In genomic region chr3:55454611-55455010, GRCh38 we compare ENCODE assay signal across 15 cellular contexts. TPM values are rescaled to one million over a fixed set of nuclear protein-coding genes. Genes with fewer than 3 reads are reported as not detected.
DNase-seq lines count a peak whose midpoint lies in the region; ATAC-seq and TF ChIP-seq lines count a peak whose summit lies in the region.
"Had no signal": no experiment of that assay in that cellular context is flagged by ENCODE, and none has a peak within 500 bp of the region (broad histone marks: within the 10 kb centered on the region; RNA-seq: fewer than 3 reads in every experiment).

No MANE protein-coding gene starts in this region.

- no peak for TF ChIP-seq CTCF in osteocyte (IDR thresholded peaks at IDR 0.05)

- H3K4me1 ChIP-seq in CD4-positive, alpha-beta memory T cell (ENCODE audit: insufficient read depth, low read length) = no peaks in the 10 kb centered on the region

- intact Hi-C loops in CD4-positive, alpha-beta memory T cell (cut with micrococcal nuclease) = no loop called here

- peaks cover 14% of the 10 kb centered on the region for H3K27me3 Mint-ChIP-seq in osteocyte (ENCODE audit: unreplicated experiment)
- H3K27me3 Mint-ChIP-seq in activated T-cell treated with anti-CD3 and anti-CD28 coated beads, Interleukin-2, amount 50 U/mL, for 24 hours = no peaks in the 10 kb centered on the region
- H3K27me3 Mint-ChIP-seq in CD4-positive, alpha-beta memory T cell = no peaks in the 10 kb centered on the region
- no peaks in the 10 kb centered on the region for H3K27me3 Mint-ChIP-seq in stimulated activated memory B cell treated with anti-CD40 and anti-IgM and Interleukin-4, amounts not matched to agents 10 μg/mL and 1 μg/mL and 100 μg/mL, for 72 hours
- H3K27me3 Mint-ChIP-seq: IgD-negative memory B cell had no signal

- no peak overlapping the region for H3K4me3 ChIP-seq in CD4-positive, alpha-beta memory T cell (ENCODE audit: low read length in 2 of 2)

- no peaks in the 10 kb centered on the region for H3K9me3 ChIP-seq in CD4-positive, alpha-beta memory T cell (ENCODE audit: control insufficient read depth in 1 of 2, low read length in 2 of 2)

- H3K4me1 Mint-ChIP-seq in osteocyte (ENCODE audit: unreplicated experiment) = no peaks in the 10 kb centered on the region
- no peaks in the 10 kb centered on the region for H3K4me1 Mint-ChIP-seq in activated T-cell treated with anti-CD3 and anti-CD28 coated beads, Interleukin-2, amount 50 U/mL, for 24 hours (ENCODE audit: low read depth)
- H3K4me1 Mint-ChIP-seq in CD4-positive, alpha-beta memory T cell = no peaks in the 10 kb centered on the region
- H3K4me1 Mint-ChIP-seq in stimulated activated memory B cell treated with anti-CD40 and anti-IgM and Interleukin-4, amounts not matched to agents 10 μg/mL and 1 μg/mL and 100 μg/mL, for 72 hours = no peaks in the 10 kb centered on the region
- H3K4me1 Mint-ChIP-seq: IgD-negative memory B cell had no signal

- no peaks in the 10 kb centered on the region for H3K27me3 ChIP-seq in CD4-positive, alpha-beta memory T cell (ENCODE audit: insufficient read depth, low read length)

- H3K27ac Mint-ChIP-seq in osteocyte (ENCODE audit: unreplicated experiment) = no peak overlapping the region
- no peak overlapping the region for H3K27ac Mint-ChIP-seq in activated T-cell treated with anti-CD3 and anti-CD28 coated beads, Interleukin-2, amount 50 U/mL, for 24 hours
- H3K27ac Mint-ChIP-seq in CD4-positive, alpha-beta memory T cell = no peak overlapping the region
- H3K27ac Mint-ChIP-seq in stimulated activated memory B cell treated with anti-CD40 and anti-IgM and Interleukin-4, amounts not matched to agents 10 μg/mL and 1 μg/mL and 100 μg/mL, for 72 hours = no peak overlapping the region
- H3K27ac Mint-ChIP-seq: CD8-positive, alpha-beta T cell; IgD-negative memory B cell had no signal

- no peaks in the 10 kb centered on the region for H3K9me3 Mint-ChIP-seq in osteocyte (ENCODE audit: unreplicated experiment)
- H3K9me3 Mint-ChIP-seq in activated T-cell treated with anti-CD3 and anti-CD28 coated beads, Interleukin-2, amount 50 U/mL, for 24 hours = peaks cover 5% of the 10 kb centered on the region
- peaks cover 0 to 6% (median 0%) of the 10 kb centered on the region in 8 donors for H3K9me3 Mint-ChIP-seq in CD4-positive, alpha-beta memory T cell
- peaks cover 4% of the 10 kb centered on the region for H3K9me3 Mint-ChIP-seq in stimulated activated memory B cell treated with anti-CD40 and anti-IgM and Interleukin-4, amounts not matched to agents 10 μg/mL and 1 μg/mL and 100 μg/mL, for 72 hours
- H3K9me3 Mint-ChIP-seq: CD8-positive, alpha-beta T cell had no signal

- DNase-seq in EL (peak; percentile 36), LHCN-M2 (ENCODE audit: low read depth) (peak; percentile 86), ecto neural progenitor cell (ENCODE audit: low spot score) (peak; percentile 31), osteocyte (ENCODE audit: extremely low spot score, unreplicated experiment) (peak; percentile 40)
- DNase-seq in activated T-cell treated with anti-CD3 and anti-CD28 coated beads, Interleukin-2, amount 50 U/mL, for 24 hours = no peak
- DNase-seq in CD4-positive, alpha-beta memory T cell = no peak
- DNase-seq: ACHN; CD8-positive, alpha-beta T cell; H7; NCI-H1436; NCI-H2029 treated with DMSO at 0.1 percent for 48 hours; NCI-H524; OCI-M1 had no signal

- CTCF ChIA-PET in CD4-positive, alpha-beta memory T cell (lab: Charles Lee; ENCODE audit: partially characterized antibody) = no interaction called here

- H3K36me3 ChIP-seq in CD4-positive, alpha-beta memory T cell (ENCODE audit: insufficient read depth, low read length) = no peaks in the 10 kb centered on the region

- H3K4me3 Mint-ChIP-seq in osteocyte (ENCODE audit: unreplicated experiment) = no peak overlapping the region
- no peak overlapping the region for H3K4me3 Mint-ChIP-seq in activated T-cell treated with anti-CD3 and anti-CD28 coated beads, Interleukin-2, amount 50 U/mL, for 24 hours
- no peak overlapping the region for H3K4me3 Mint-ChIP-seq in CD4-positive, alpha-beta memory T cell
- H3K4me3 Mint-ChIP-seq in stimulated activated memory B cell treated with anti-CD40 and anti-IgM and Interleukin-4, amounts not matched to agents 10 μg/mL and 1 μg/mL and 100 μg/mL, for 72 hours = no peak overlapping the region
- H3K4me3 Mint-ChIP-seq: CD8-positive, alpha-beta T cell; IgD-negative memory B cell had no signal

- no peak overlapping the region for H3K27ac ChIP-seq in CD4-positive, alpha-beta memory T cell (ENCODE audit: low read depth, low read length)

- POLR2A ChIA-PET in CD4-positive, alpha-beta memory T cell (lab: Charles Lee; ENCODE audit: partially characterized antibody) = no interaction called here

- H3K36me3 Mint-ChIP-seq in osteocyte (ENCODE audit: unreplicated experiment) = no peaks in the 10 kb centered on the region
- no peaks in the 10 kb centered on the region for H3K36me3 Mint-ChIP-seq in activated T-cell treated with anti-CD3 and anti-CD28 coated beads, Interleukin-2, amount 50 U/mL, for 24 hours (ENCODE audit: low read depth)
- no peaks in the 10 kb centered on the region for H3K36me3 Mint-ChIP-seq in CD4-positive, alpha-beta memory T cell
- H3K36me3 Mint-ChIP-seq in stimulated activated memory B cell treated with anti-CD40 and anti-IgM and Interleukin-4, amounts not matched to agents 10 μg/mL and 1 μg/mL and 100 μg/mL, for 72 hours = no peaks in the 10 kb centered on the region
- H3K36me3 Mint-ChIP-seq: CD8-positive, alpha-beta T cell; IgD-negative memory B cell had no signal

- no peak for ATAC-seq in stimulated activated memory B cell treated with anti-CD40 and anti-IgM and Interleukin-4, amounts not matched to agents 10 μg/mL and 1 μg/mL and 100 μg/mL, for 72 hours
- ATAC-seq: CD8-positive, alpha-beta T cell had no signal

RNA-seq across cellular contexts. Expression of gene WNT5A, which starts 32.5 kb away (rescaled TPM):
- 173 and 180 TPM in 2 replicates for total RNA-seq in LHCN-M2 (2014; rRNA removed)
- 56.0 TPM for polyA plus RNA-seq in LHCN-M2 (2012)
- total RNA-seq in osteocyte = 27.6 and 30.4 TPM in 2 replicates
- total RNA-seq in CD4-positive, alpha-beta memory T cell = under 1 TPM in 1 of 2 experiments, not detected in 1; 0.06 TPM
- polyA plus RNA-seq in CD4-positive, alpha-beta memory T cell = not detected
- polyA plus RNA-seq: IgD-negative memory B cell had no signal

Comparison
In these comparisons a context has a peak if more than half of its experiments do, and no peak if none do; other contexts are left out.
1. DNase-seq: peak in EL (single experiment), LHCN-M2 (single experiment), ecto neural progenitor cell (single experiment) and osteocyte (single experiment); none in activated T-cell treated with anti-CD3 and anti-CD28 coated beads, Interleukin-2, amount 50 U/mL, for 24 hours (single experiment) and CD4-positive, alpha-beta memory T cell (0 of 5).
2. RNA of gene WNT5A, which starts 32.5 kb away (total RNA-seq): 173 to 180 TPM in LHCN-M2 and 27.6 to 30.4 TPM in osteocyte; 0.06 TPM in CD4-positive, alpha-beta memory T cell; every median in the first group is over 10 times any median in the second.